In the genomic region with DNA sequence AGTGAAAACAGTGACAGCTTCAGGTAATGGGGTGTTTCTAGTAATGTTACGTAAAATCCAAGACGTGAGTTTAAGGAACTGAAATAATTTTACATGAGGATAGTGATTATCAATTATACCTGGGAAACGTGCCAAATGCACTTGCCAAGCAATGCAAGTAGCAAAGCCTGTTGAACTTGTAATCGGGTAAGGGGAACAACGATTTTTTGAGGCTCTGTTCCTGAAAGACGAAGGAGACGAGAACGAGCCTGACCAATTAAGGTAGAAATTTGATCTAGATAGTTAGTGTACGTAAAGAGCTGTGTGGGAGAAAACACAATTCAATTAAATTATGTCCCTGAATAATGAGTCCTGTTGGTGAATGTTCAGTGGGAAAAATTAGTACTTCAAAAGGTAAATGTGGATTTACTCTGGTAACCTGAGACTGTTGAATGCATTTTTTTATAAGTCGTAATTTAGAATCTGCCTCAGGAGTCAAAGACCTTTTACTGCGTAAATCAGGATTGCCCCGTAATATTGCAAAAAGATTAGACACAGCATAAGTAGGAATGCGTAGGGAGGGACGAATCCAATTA, we compare ENCODE assay signal across 11 cellular contexts. TPM values are rescaled to one million over a fixed set of nuclear protein-coding genes. Genes with fewer than 3 reads are reported as not detected.
DNase-seq lines count a peak whose midpoint lies in the region; ATAC-seq and TF ChIP-seq lines count a peak whose summit lies in the region.
"Had no signal": no experiment of that assay in that cellular context is flagged by ENCODE, and none has a peak within 500 bp of the region (broad histone marks: within the 10 kb centered on the region; RNA-seq: fewer than 3 reads in every experiment).

No MANE protein-coding gene starts in this region.

- peak; percentile 25 for DNase-seq in COR-L47 (lab: John Stamatoyannopoulos, UW)
- peak; percentile 58 for DNase-seq in LNCaP clone FGC (ENCODE audit: low read depth)
- no peak for DNase-seq in activated T-helper 2 cell treated with anti-CD3 and anti-CD28 coated beads, Interferon-gamma antibody, Interleukin-2, Interleukin-4, amounts not matched to agents 10 μg/mL and 5 μg/mL and 100 μg/mL, durations not matched to agents 14 hours and 24 hours and 36 hours (ENCODE audit: low spot score)
- no peak for DNase-seq in mesothelial cell of epicardium (ENCODE audit: low spot score in 2 of 2, unreplicated experiment in 2 of 2)
- no peak for DNase-seq in SW480 (ENCODE audit: low spot score)
- no peak for DNase-seq in GDM1 (lab: John Stamatoyannopoulos, UW)
- DNase-seq in iPS-NIHi7 (ENCODE audit: extremely low spot score): no peak
- DNase-seq: DMS 273 treated with DMSO at 0.1 percent for 48 hours, hippocampal formation, NCI-H510A had no signal

- peak overlapping the region; percentile 26; the same call in 1 of the 2 replicates for H3K4me3 ChIP-seq in LNCaP clone FGC (ENCODE audit: low read depth, low read length)

- no peaks in the 10 kb centered on the region for H3K9me3 Mint-ChIP-seq in activated T-helper 2 cell treated with anti-CD3 and anti-CD28 coated beads, Interferon-gamma antibody, Interleukin-2, Interleukin-4, amounts not matched to agents 10 μg/mL and 5 μg/mL and 100 μg/mL, durations not matched to agents 14 hours and 24 hours and 36 hours
- H3K9me3 Mint-ChIP-seq in mesothelial cell of epicardium: no peaks in the 10 kb centered on the region

- H3K4me1 Mint-ChIP-seq in activated T-helper 2 cell treated with anti-CD3 and anti-CD28 coated beads, Interferon-gamma antibody, Interleukin-2, Interleukin-4, amounts not matched to agents 10 μg/mL and 5 μg/mL and 100 μg/mL, durations not matched to agents 14 hours and 24 hours and 36 hours (ENCODE audit: low read depth): peaks cover 58% of the 10 kb centered on the region
- H3K4me1 Mint-ChIP-seq in mesothelial cell of epicardium: peaks cover 54% of the 10 kb centered on the region

- peak overlapping the region; percentile 95 for H3K27ac Mint-ChIP-seq in activated T-helper 2 cell treated with anti-CD3 and anti-CD28 coated beads, Interferon-gamma antibody, Interleukin-2, Interleukin-4, amounts not matched to agents 10 μg/mL and 5 μg/mL and 100 μg/mL, durations not matched to agents 14 hours and 24 hours and 36 hours
- peak overlapping the region; percentile 95 for H3K27ac Mint-ChIP-seq in mesothelial cell of epicardium

- no peaks in the 10 kb centered on the region for H3K27me3 Mint-ChIP-seq in activated T-helper 2 cell treated with anti-CD3 and anti-CD28 coated beads, Interferon-gamma antibody, Interleukin-2, Interleukin-4, amounts not matched to agents 10 μg/mL and 5 μg/mL and 100 μg/mL, durations not matched to agents 14 hours and 24 hours and 36 hours (ENCODE audit: low read depth)
- H3K27me3 Mint-ChIP-seq in mesothelial cell of epicardium (ENCODE audit: low read depth): no peaks in the 10 kb centered on the region

- H3K36me3 Mint-ChIP-seq in activated T-helper 2 cell treated with anti-CD3 and anti-CD28 coated beads, Interferon-gamma antibody, Interleukin-2, Interleukin-4, amounts not matched to agents 10 μg/mL and 5 μg/mL and 100 μg/mL, durations not matched to agents 14 hours and 24 hours and 36 hours (ENCODE audit: low read depth): peaks cover 90% of the 10 kb centered on the region
- H3K36me3 Mint-ChIP-seq in mesothelial cell of epicardium: peaks cover 11% of the 10 kb centered on the region

- no peak for ATAC-seq in GM21619 (IDR thresholded peaks at IDR 0.05; ENCODE audit: unreplicated experiment)

- TF ChIP-seq CTCF in LNCaP clone FGC (IDR thresholded peaks at IDR 0.05; ENCODE audit: control insufficient read depth, extremely low read depth, insufficient read depth) (no peak), mesothelial cell of epicardium (IDR thresholded peaks at IDR 0.05; ENCODE audit: unreplicated experiment) (no peak)

- intact Hi-C loops in activated T-helper 2 cell treated with anti-CD3 and anti-CD28 coated beads, Interferon-gamma antibody, Interleukin-2, Interleukin-4, amounts not matched to agents 10 μg/mL and 5 μg/mL and 100 μg/mL, durations not matched to agents 14 hours and 24 hours and 36 hours (cut with micrococcal nuclease): loop anchor here (1.0 kb wide), 1 partner anchor 18 kb away; the partner anchor contains the start of gene KCTD5

- peak overlapping the region; percentile 78 for H3K4me3 Mint-ChIP-seq in activated T-helper 2 cell treated with anti-CD3 and anti-CD28 coated beads, Interferon-gamma antibody, Interleukin-2, Interleukin-4, amounts not matched to agents 10 μg/mL and 5 μg/mL and 100 μg/mL, durations not matched to agents 14 hours and 24 hours and 36 hours (ENCODE audit: low read depth)
- H3K4me3 Mint-ChIP-seq in mesothelial cell of epicardium: peak overlapping the region; percentile 38

RNA-seq across cellular contexts. Expression of gene KCTD5, which starts 17.7 kb away (rescaled TPM):
- 65.5 and 68.5 TPM in 2 replicates for total RNA-seq in activated T-helper 2 cell treated with anti-CD3 and anti-CD28 coated beads, Interferon-gamma antibody, Interleukin-2, Interleukin-4, amounts not matched to agents 10 μg/mL and 5 μg/mL and 100 μg/mL, durations not matched to agents 14 hours and 24 hours and 36 hours
- 21.0 to 24.1 TPM (median 23.5 TPM) in 3 replicates for total RNA-seq in mesothelial cell of epicardium

RNA-seq across cellular contexts. Expression of gene PRSS27, which starts 55.4 kb away (rescaled TPM):
- total RNA-seq in activated T-helper 2 cell treated with anti-CD3 and anti-CD28 coated beads, Interferon-gamma antibody, Interleukin-2, Interleukin-4, amounts not matched to agents 10 μg/mL and 5 μg/mL and 100 μg/mL, durations not matched to agents 14 hours and 24 hours and 36 hours: 1.8 and 2.1 TPM in 2 replicates
- 7.5 to 7.7 TPM (median 7.6 TPM) in 3 replicates for total RNA-seq in mesothelial cell of epicardium

Comparison
In these comparisons a context has a peak if more than half of its experiments do, and no peak if none do; other contexts are left out.
1. DNase-seq: peak in COR-L47 (single experiment) and LNCaP clone FGC (single experiment); none in activated T-helper 2 cell treated with anti-CD3 and anti-CD28 coated beads, Interferon-gamma antibody, Interleukin-2, Interleukin-4, amounts not matched to agents 10 μg/mL and 5 μg/mL and 100 μg/mL, durations not matched to agents 14 hours and 24 hours and 36 hours (single experiment), mesothelial cell of epicardium (0 of 2), SW480 (single experiment), GDM1 (single experiment) and iPS-NIHi7 (single experiment).